In the genomic region with DNA sequence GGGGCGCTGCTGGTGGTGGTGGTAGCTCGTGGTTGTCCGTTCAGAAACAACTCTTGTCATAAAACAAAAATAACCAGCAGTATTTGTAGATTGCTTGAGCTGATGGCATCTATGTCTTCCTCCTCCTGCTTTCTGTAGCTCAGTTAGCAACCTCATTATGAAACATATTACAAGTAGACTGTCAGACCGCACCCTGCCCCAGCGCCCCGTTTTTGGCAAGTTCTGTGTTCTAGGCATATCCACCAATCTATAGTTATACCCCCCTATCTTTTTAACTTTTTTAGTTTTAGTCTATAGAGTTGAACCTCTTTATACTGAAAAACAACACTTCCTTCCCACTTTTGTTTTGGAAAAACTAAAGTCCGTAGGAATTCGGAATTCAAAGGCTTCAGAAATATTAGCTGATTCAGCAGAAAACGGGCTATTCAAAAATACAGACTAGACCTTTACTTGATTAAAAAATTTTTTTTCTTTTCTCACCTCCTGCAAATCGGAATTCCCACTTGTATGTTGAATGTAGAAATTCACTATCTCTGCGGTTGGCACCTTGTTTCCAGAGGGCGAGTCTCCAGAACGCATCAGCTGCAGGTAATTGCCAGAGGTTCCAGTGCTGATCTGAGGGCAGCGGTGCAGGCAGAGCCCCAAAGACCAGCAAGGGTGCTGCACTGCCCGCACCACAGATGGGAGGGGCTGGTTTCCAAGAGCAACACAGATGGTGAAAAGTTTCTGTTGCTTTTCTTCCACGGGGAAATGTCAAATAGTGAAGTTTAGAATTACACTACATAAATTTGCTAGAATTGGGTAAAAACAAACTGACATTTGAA, we compare ENCODE assay signal across 9 cellular contexts. TPM values are rescaled to one million over a fixed set of nuclear protein-coding genes. Genes with fewer than 3 reads are reported as not detected.
A peak's percentile ranks its signal among the peaks of the same experiment; 100 is the strongest.
DNase-seq lines count a peak whose midpoint lies in the region; ATAC-seq and TF ChIP-seq lines count a peak whose summit lies in the region.
"Had no signal": no experiment of that assay in that cellular context is flagged by ENCODE, and none has a peak within 500 bp of the region (broad histone marks: within the 10 kb centered on the region; RNA-seq: fewer than 3 reads in every experiment).

No MANE protein-coding gene starts in this region.

- no peak overlapping the region for H3K27ac ChIP-seq in RWPE2 (ENCODE audit: poor library complexity, severe bottlenecking)
- H3K27ac ChIP-seq in prostate gland = peak overlapping the region in 1 of 2 donors; percentile 53

- TF ChIP-seq CTCF in GM06990 (IDR thresholded peaks at IDR 0.05; ENCODE audit: insufficient read depth, low read length, poor library complexity, severe bottlenecking) (no peak), RWPE2 (IDR thresholded peaks at IDR 0.05; ENCODE audit: poor library complexity, severe bottlenecking) (no peak), fibroblast of mammary gland (conservative IDR thresholded peaks at IDR 0.05; ENCODE audit: control insufficient read depth, insufficient read depth, low read depth, low read length) (no peak), prostate gland (IDR thresholded peaks at IDR 0.05) (no peak)

- no peaks in the 10 kb centered on the region for H3K4me1 ChIP-seq in RWPE2 (ENCODE audit: insufficient read depth, poor library complexity, severe bottlenecking)
- H3K4me1 ChIP-seq in prostate gland (replicated peaks) = peaks cover 6% of the 10 kb centered on the region

- H3K27me3 ChIP-seq in GM06990 (replicated peaks; ENCODE audit: control insufficient read depth, insufficient read depth, low read length) (no peaks in the 10 kb centered on the region; the same call in 1 of the 2 replicates), RWPE2 (ENCODE audit: insufficient read depth, poor library complexity, severe bottlenecking) (no peaks in the 10 kb centered on the region), prostate gland (replicated peaks; ENCODE audit: insufficient read depth) (no peaks in the 10 kb centered on the region)

- peak; percentile 22 for DNase-seq in GM06990 (ENCODE audit: extremely low read depth, insufficient read length)
- DNase-seq in RWPE2 (ENCODE audit: low spot score) = no peak
- no peak for DNase-seq in fibroblast of mammary gland (ENCODE audit: low read depth)
- DNase-seq in prostate gland (ENCODE audit: low spot score) = no peak
- no peak for DNase-seq in HPDE6-E6E7 (ENCODE audit: extremely low spot score)
- no peak for DNase-seq in NCI-H1105 treated with DMSO at 0.1 percent for 48 hours (lab: John Stamatoyannopoulos, UW)

- 19% methylated on average over 16 of the region's 16 CpGs for WGBS in prostate gland

- no peak for TF ChIP-seq POLR2A in prostate gland (IDR thresholded peaks at IDR 0.05)

- no peak for ATAC-seq in RWPE2 (ENCODE audit: low read depth)
- no peak for ATAC-seq in GM19452 (IDR thresholded peaks at IDR 0.05; ENCODE audit: unreplicated experiment)
- no peak for ATAC-seq in HG03460 (IDR thresholded peaks at IDR 0.05; ENCODE audit: unreplicated experiment)

- H3K9me3 ChIP-seq in RWPE2 (ENCODE audit: severe bottlenecking) (no peaks in the 10 kb centered on the region), prostate gland (no peaks in the 10 kb centered on the region)

- intact Hi-C loops in prostate gland (cut with DNase I) = no loop called here

- H3K4me3 ChIP-seq in GM06990 (replicated peaks; ENCODE audit: low read depth, low read length) (no peak overlapping the region; the same call in 1 of the 2 replicates), RWPE2 (ENCODE audit: severe bottlenecking) (peak overlapping the region; percentile 86), fibroblast of mammary gland (ENCODE audit: control insufficient read depth, low read depth, low read length) (peak overlapping the region; percentile 62), prostate gland (peak overlapping the region; percentile 55 to 81)

- H3K36me3 ChIP-seq in GM06990 (ENCODE audit: control insufficient read depth, insufficient read depth, low read length) (no peaks in the 10 kb centered on the region), RWPE2 (ENCODE audit: low read depth) (no peaks in the 10 kb centered on the region), prostate gland (no peaks in the 10 kb centered on the region)

RNA-seq across cellular contexts. Expression of a gene that starts 2.1 kb away (rescaled TPM):
- total RNA-seq in prostate gland = 10 to 100 TPM in 1 of 2 donors, 1 to 10 TPM in 1; 5.6 to 14.2 TPM

RNA-seq across cellular contexts. Expression of a gene that starts 39.0 kb away (rescaled TPM):
- total RNA-seq in prostate gland = 1 to 10 TPM in 1 of 2 donors, not detected in 1; 1.1 TPM
- total RNA-seq: HT1080 had no signal
